Comparison of ENCODE assay signal across 1 cellular context in the genomic region with DNA sequence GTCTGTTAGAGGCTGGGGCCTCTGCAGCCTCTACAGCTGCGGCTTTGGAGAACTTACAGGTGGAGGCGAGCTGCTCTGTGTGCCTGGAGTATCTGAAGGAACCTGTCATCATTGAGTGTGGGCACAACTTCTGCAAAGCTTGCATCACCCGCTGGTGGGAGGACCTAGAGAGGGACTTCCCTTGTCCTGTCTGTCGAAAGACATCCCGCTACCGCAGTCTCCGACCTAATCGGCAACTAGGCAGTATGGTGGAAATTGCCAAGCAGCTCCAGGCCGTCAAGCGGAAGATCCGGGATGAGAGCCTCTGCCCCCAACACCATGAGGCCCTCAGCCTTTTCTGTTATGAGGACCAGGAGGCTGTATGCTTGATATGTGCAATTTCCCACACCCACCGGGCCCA.
TF ChIP-seq lines count a peak whose summit lies in the region.

No MANE protein-coding gene starts in this region.

TF ChIP-seq in K562, 482 proteins besides CTCF, POLR2A, EP300 and RAD21:
- TF ChIP-seq ZNF561 (CRISPR knock-in tag; conservative IDR thresholded peaks at IDR 0.05) (no peak), CEBPB (tag; IDR thresholded peaks at IDR 0.05) (no peak), CEBPG (CRISPR knock-in tag; IDR thresholded peaks at IDR 0.05) (peak; percentile 69), CEBPG (tag; conservative IDR thresholded peaks at IDR 0.05 in 1 of 2, IDR thresholded peaks at IDR 0.05 in 1 of 2) (peak in 1 of 2 experiments; percentile 35; a peak in 1 of 4 replicates)
- TF ChIP-seq, protein P1, sequence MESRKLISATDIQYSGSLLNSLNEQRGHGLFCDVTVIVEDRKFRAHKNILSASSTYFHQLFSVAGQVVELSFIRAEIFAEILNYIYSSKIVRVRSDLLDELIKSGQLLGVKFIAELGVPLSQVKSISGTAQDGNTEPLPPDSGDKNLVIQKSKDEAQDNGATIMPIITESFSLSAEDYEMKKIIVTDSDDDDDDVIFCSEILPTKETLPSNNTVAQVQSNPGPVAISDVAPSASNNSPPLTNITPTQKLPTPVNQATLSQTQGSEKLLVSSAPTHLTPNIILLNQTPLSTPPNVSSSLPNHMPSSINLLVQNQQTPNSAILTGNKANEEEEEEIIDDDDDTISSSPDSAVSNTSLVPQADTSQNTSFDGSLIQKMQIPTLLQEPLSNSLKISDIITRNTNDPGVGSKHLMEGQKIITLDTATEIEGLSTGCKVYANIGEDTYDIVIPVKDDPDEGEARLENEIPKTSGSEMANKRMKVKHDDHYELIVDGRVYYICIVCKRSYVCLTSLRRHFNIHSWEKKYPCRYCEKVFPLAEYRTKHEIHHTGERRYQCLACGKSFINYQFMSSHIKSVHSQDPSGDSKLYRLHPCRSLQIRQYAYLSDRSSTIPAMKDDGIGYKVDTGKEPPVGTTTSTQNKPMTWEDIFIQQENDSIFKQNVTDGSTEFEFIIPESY (CRISPR knock-in tag; IDR thresholded peaks at IDR 0.05), result peak; percentile 54; the same call in 1 of the 2 replicates
